ENCODE assay signal across 9 cellular contexts in the genomic region with DNA sequence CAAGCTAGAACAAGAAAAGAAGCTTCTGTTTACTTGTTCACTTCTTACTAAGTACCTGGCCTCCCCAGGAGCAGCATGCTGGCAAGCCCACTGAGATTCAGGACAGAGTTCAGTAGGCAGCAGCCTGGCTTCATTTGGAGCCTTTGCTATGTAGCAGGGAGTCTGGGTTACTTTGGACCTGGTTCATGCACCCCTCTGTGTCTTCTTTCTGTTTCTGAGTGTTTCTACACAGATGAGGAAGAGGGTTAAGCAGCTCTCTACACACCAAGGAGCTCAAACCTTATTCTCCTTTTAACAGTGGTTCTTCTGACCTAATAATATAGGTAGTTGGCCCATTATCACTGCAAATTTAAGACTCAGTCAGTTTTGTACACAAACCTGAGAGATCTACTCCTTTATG.
DNase-seq lines count a peak whose midpoint lies in the region; ATAC-seq lines count a peak whose summit lies in the region.
"Had no signal": no experiment of that assay in that cellular context is flagged by ENCODE, and none has a peak within 500 bp of the region (broad histone marks: within the 10 kb centered on the region; RNA-seq: fewer than 3 reads in every experiment).

No MANE protein-coding gene starts in this region.

- peak overlapping the region in 1 of 2 donors; percentile 29 for H3K9ac ChIP-seq in duodenal mucosa (ENCODE audit: low read depth in 1 of 2, low read length in 2 of 2)

- peak overlapping the region; percentile 87 for H3K4me3 Mint-ChIP-seq in stimulated activated naive CD8-positive, alpha-beta T cell treated with anti-CD3 and anti-CD28 coated beads, Interleukin-15, Interleukin-2, amounts not matched to agents 100 ng/mL and 50 ng/mL, for 24 hours

- no peaks in the 10 kb centered on the region for H3K27me3 Mint-ChIP-seq in stimulated activated naive CD8-positive, alpha-beta T cell treated with anti-CD3 and anti-CD28 coated beads, Interleukin-15, Interleukin-2, amounts not matched to agents 100 ng/mL and 50 ng/mL, for 24 hours

- H3K4me1 ChIP-seq in duodenal mucosa (ENCODE audit: control insufficient read depth in 1 of 2, insufficient read depth in 2 of 2, low read length in 2 of 2), result peaks cover 34 to 57% of the 10 kb centered on the region in 2 donors

- H3K4me3 ChIP-seq in duodenal mucosa (ENCODE audit: low read depth in 1 of 2, low read length in 2 of 2), result no peak overlapping the region

- H3K4me1 Mint-ChIP-seq in stimulated activated naive CD8-positive, alpha-beta T cell treated with anti-CD3 and anti-CD28 coated beads, Interleukin-15, Interleukin-2, amounts not matched to agents 100 ng/mL and 50 ng/mL, for 24 hours (ENCODE audit: low read depth), result peaks cover 88% of the 10 kb centered on the region

- H3K27ac Mint-ChIP-seq in stimulated activated naive CD8-positive, alpha-beta T cell treated with anti-CD3 and anti-CD28 coated beads, Interleukin-15, Interleukin-2, amounts not matched to agents 100 ng/mL and 50 ng/mL, for 24 hours, result peak overlapping the region; percentile 97

- H3K27me3 ChIP-seq in duodenal mucosa (ENCODE audit: control insufficient read depth in 1 of 2, insufficient read depth in 2 of 2, low read length in 2 of 2), result no peaks in the 10 kb centered on the region

- peaks cover 16 to 19% of the 10 kb centered on the region in 2 donors for H3K36me3 ChIP-seq in duodenal mucosa (ENCODE audit: control insufficient read depth in 1 of 2, insufficient read depth in 2 of 2, low read length in 2 of 2)

- peak overlapping the region; percentile 15 for H3K27ac ChIP-seq in duodenal mucosa (ENCODE audit: low read depth, low read length)

- DNase-seq in SW 1271 (lab: John Stamatoyannopoulos, UW), result no peak
- DNase-seq in stimulated activated CD4-positive, alpha-beta T cell treated with anti-CD3 and anti-CD28 coated beads, Interleukin-15, amount 100 ng/mL, for 24 hours, result no peak
- no peak for DNase-seq in stimulated activated CD4-positive, alpha-beta T cell treated with anti-CD3 and anti-CD28 coated beads, Interleukin-4, amount 100 ng/mL, for 4 hours
- no peak for DNase-seq in H4 (ENCODE audit: low spot score)
- DNase-seq: occipital lobe had no signal

- ATAC-seq in GM19023 (IDR thresholded peaks at IDR 0.05; ENCODE audit: unreplicated experiment) (peak; percentile 42), HG02885 (IDR thresholded peaks at IDR 0.05; ENCODE audit: poor library complexity, unreplicated experiment) (peak; percentile 35)

- H3K9me3 ChIP-seq in duodenal mucosa (ENCODE audit: control insufficient read depth in 1 of 2, low read length in 2 of 2), result no peaks in the 10 kb centered on the region

- peaks cover 91% of the 10 kb centered on the region for H3K36me3 Mint-ChIP-seq in stimulated activated naive CD8-positive, alpha-beta T cell treated with anti-CD3 and anti-CD28 coated beads, Interleukin-15, Interleukin-2, amounts not matched to agents 100 ng/mL and 50 ng/mL, for 24 hours (ENCODE audit: low read depth)

- peaks cover 4% of the 10 kb centered on the region for H3K9me3 Mint-ChIP-seq in stimulated activated naive CD8-positive, alpha-beta T cell treated with anti-CD3 and anti-CD28 coated beads, Interleukin-15, Interleukin-2, amounts not matched to agents 100 ng/mL and 50 ng/mL, for 24 hours
